ENCODE assay signal across 9 cellular contexts in genomic region chr9:122346478-122347347, GRCh38. TPM values are rescaled to one million over a fixed set of nuclear protein-coding genes. Genes with fewer than 3 reads are reported as not detected.
DNase-seq lines count a peak whose midpoint lies in the region; ATAC-seq, FAIRE-seq and TF ChIP-seq lines count a peak whose summit lies in the region.
"Had no signal": no experiment of that assay in that cellular context is flagged by ENCODE, and none has a peak within 500 bp of the region (broad histone marks: within the 10 kb centered on the region; RNA-seq: fewer than 3 reads in every experiment).

No MANE protein-coding gene starts in this region.

- no peak overlapping the region for H3K23ac ChIP-seq in H1 (ENCODE audit: insufficient read length)

- peak overlapping the region; percentile 98; the same call in 1 of the 2 replicates for H2BK15ac ChIP-seq in H1 (ENCODE audit: low read length)

- CTCF ChIA-PET in H1 (lab: Charles Lee; ENCODE audit: partially characterized antibody): interaction anchor here (0.7 to 25.6 kb wide), 13 partner anchors 10 to 250 kb away, joined by 3 to 544 read pairs (median 3); partner anchors contain the start of genes MORN5 and NDUFA8

- H3K9me3 ChIP-seq in SJSA1 (replicated peaks) (no peaks in the 10 kb centered on the region), H1 (ENCODE audit: insufficient read depth in 2 of 2, low read depth in 1 of 2, low read length in 1 of 2) (no peaks in the 10 kb centered on the region), mucosa of rectum (ENCODE audit: control insufficient read depth in 2 of 2, low read length in 2 of 2) (no peaks in the 10 kb centered on the region), vagina (no peaks in the 10 kb centered on the region)

- FAIRE-seq in H1 (lab: Jason Lieb, UNC): no peak

- H3K4me3 ChIP-seq in SJSA1: peak overlapping the region; percentile 32
- H3K4me3 ChIP-seq in H1 (ENCODE audit: extremely low read depth in 1 of 4, insufficient read depth in 2 of 4, low read depth in 3 of 4, low read length in 4 of 4): peak overlapping the region; percentile 48 to 75 (median 62)
- H3K4me3 ChIP-seq in mucosa of rectum (ENCODE audit: low read length in 2 of 2): peak overlapping the region; percentile 63 to 71
- H3K4me3 ChIP-seq in vagina: peak overlapping the region; percentile 47 to 50

- peak overlapping the region; percentile 90 to 99 for H3K4me2 ChIP-seq in H1 (ENCODE audit: insufficient read depth in 1 of 2, low read depth in 2 of 2, low read length in 2 of 2)

- no peak overlapping the region for H3K14ac ChIP-seq in H1 (ENCODE audit: insufficient read length)

- intact Hi-C loops in vagina (cut with DNase I): no loop called here

- H3K79me1 ChIP-seq in H1 (ENCODE audit: low read depth, low read length): no peaks in the 10 kb centered on the region

- H2AFZ ChIP-seq in H1 (ENCODE audit: low read length): peak overlapping the region; percentile 98

- ATAC-seq in GM21576 (IDR thresholded peaks at IDR 0.05; ENCODE audit: unreplicated experiment) (no peak), HG02763 (IDR thresholded peaks at IDR 0.05; ENCODE audit: unreplicated experiment) (no peak)

- WGBS in H1 (ENCODE audit: extremely low coverage in 1 of 2, insufficient coverage in 1 of 2, insufficient read length in 1 of 2, insufficient replicate concordance in 2 of 2, low coverage in 1 of 2, low lambda C conversion rate in 2 of 2, missing lambda C conversion rate in 1 of 2), 2 experiments: 2% methylated on average over 71 of the region's 90 CpGs; no CpG with 5 or more reads in 1 of the 2 experiments

- peak overlapping the region; percentile 97 for H3K18ac ChIP-seq in H1 (ENCODE audit: extremely low read depth, low read length)

- H2BK20ac ChIP-seq in H1 (ENCODE audit: low read length): peak overlapping the region; percentile 100

- no peak overlapping the region for H4K5ac ChIP-seq in H1 (ENCODE audit: insufficient read length, low read depth, low read length)

- TF ChIP-seq CTCF in H1 (IDR thresholded peaks at IDR 0.05; ENCODE audit: control extremely low read depth in 1 of 3, insufficient read depth in 1 of 3, low read depth in 1 of 3, low read length in 3 of 3): 0 out of 4 replicates have a peak, but pooled peaks of 1 of the 3 experiments have one; percentile 7
- TF ChIP-seq CTCF in vagina (IDR thresholded peaks at IDR 0.05): no peak

- H3K4me1 ChIP-seq in SJSA1 (replicated peaks): peaks cover 18% of the 10 kb centered on the region
- H3K4me1 ChIP-seq in H1 (replicated peaks in 1 of 4; ENCODE audit: control insufficient read depth in 3 of 4, insufficient read depth in 4 of 4, low read length in 3 of 4): peaks cover 8 to 22% (median 14%) of the 10 kb centered on the region in 4 experiments
- peaks cover 17 to 20% of the 10 kb centered on the region in 2 donors for H3K4me1 ChIP-seq in mucosa of rectum (ENCODE audit: control insufficient read depth in 2 of 2, insufficient read depth in 2 of 2, low read length in 2 of 2)
- peaks cover 18% of the 10 kb centered on the region for H3K4me1 ChIP-seq in vagina

- H3K4ac ChIP-seq in H1 (replicated peaks; ENCODE audit: insufficient read length, low read depth, low read length): peak overlapping the region; percentile 75

- no peak overlapping the region for H2AK5ac ChIP-seq in H1 (ENCODE audit: low read depth, low read length)

- H3K36me3 ChIP-seq in SJSA1 (no peaks in the 10 kb centered on the region), H1 (ENCODE audit: control insufficient read depth in 2 of 4, insufficient read depth in 4 of 4, low read length in 3 of 4) (no peaks in the 10 kb centered on the region), mucosa of rectum (ENCODE audit: control insufficient read depth in 2 of 2, insufficient read depth in 2 of 2, low read length in 2 of 2) (no peaks in the 10 kb centered on the region), vagina (no peaks in the 10 kb centered on the region)

- H3K27me3 ChIP-seq in SJSA1 (replicated peaks): peaks cover 7% of the 10 kb centered on the region
- H3K27me3 ChIP-seq in H1 (replicated peaks in 1 of 4; ENCODE audit: control insufficient read depth in 3 of 4, extremely low read depth in 1 of 4, insufficient read depth in 3 of 4, low read length in 3 of 4): peaks cover 0 to 17% (median 9%) of the 10 kb centered on the region in 4 experiments; a peak in 6 of 7 replicates
- H3K27me3 ChIP-seq in mucosa of rectum (ENCODE audit: control insufficient read depth in 2 of 2, insufficient read depth in 2 of 2, low read length in 2 of 2): no peaks in the 10 kb centered on the region
- H3K27me3 ChIP-seq in vagina: no peaks in the 10 kb centered on the region

- H4K20me1 ChIP-seq in H1 (replicated peaks in 1 of 2; ENCODE audit: control insufficient read depth in 1 of 2, insufficient read depth in 2 of 2, low read length in 2 of 2): peaks cover 0 to 2% of the 10 kb centered on the region in 2 experiments

- peak overlapping the region; percentile 91; the same call in 1 of the 2 replicates for H2BK5ac ChIP-seq in H1 (ENCODE audit: low read depth, low read length)

- no peak overlapping the region for H3K27ac ChIP-seq in SJSA1
- no peak overlapping the region for H3K27ac ChIP-seq in H1 (ENCODE audit: low read depth, low read length)
- peak overlapping the region; percentile 50 to 71 for H3K27ac ChIP-seq in mucosa of rectum (ENCODE audit: low read depth in 2 of 2, low read length in 2 of 2)
- H3K27ac ChIP-seq in vagina: peak overlapping the region; percentile 50
- H3K27ac ChIP-seq: C4-2B had no signal

- H3K23me2 ChIP-seq in H1 (ENCODE audit: low read depth, low read length): peaks cover 10% of the 10 kb centered on the region

- TF ChIP-seq EP300 in H1 (IDR thresholded peaks at IDR 0.05; ENCODE audit: borderline replicate concordance in 1 of 2, low read depth in 2 of 2, low read length in 2 of 2): no peak

- H4K8ac ChIP-seq in H1 (ENCODE audit: extremely low read depth, insufficient read depth, low read length): peak overlapping the region; percentile 87

- peak overlapping the region; percentile 82 for H2BK120ac ChIP-seq in H1 (replicated peaks; ENCODE audit: low read depth, low read length)

- peak in 1 of 2 experiments; percentile 5; a peak in 1 of 4 replicates for TF ChIP-seq RAD21 in H1 (IDR thresholded peaks at IDR 0.05 in 1 of 2, conservative IDR thresholded peaks at IDR 0.05 in 1 of 2; ENCODE audit: low read depth in 2 of 2, low read length in 2 of 2)

- H3K56ac ChIP-seq in H1 (replicated peaks; ENCODE audit: insufficient read length, low read depth, low read length): no peak overlapping the region

- no peaks in the 10 kb centered on the region for H3K79me2 ChIP-seq in H1 (ENCODE audit: control insufficient read depth in 1 of 2, insufficient read depth in 2 of 2, low read length in 2 of 2)

- POLR2A ChIA-PET in H1 (lab: Charles Lee; ENCODE audit: partially characterized antibody): interaction anchor here (0.7 to 2.2 kb wide), 7 partner anchors 9 to 248 kb away, joined by 3 to 8 read pairs (median 4); no protein-coding TSS in a partner anchor

- TF ChIP-seq POLR2A in H1 (IDR thresholded peaks at IDR 0.05; ENCODE audit: control extremely low read depth in 1 of 2, low read depth in 2 of 2, low read length in 2 of 2) (peak in 1 of 2 experiments; percentile 36; a peak in 1 of 3 replicates), vagina (IDR thresholded peaks at IDR 0.05) (no peak)

- H3K9ac ChIP-seq in H1 (replicated peaks in 1 of 4; ENCODE audit: extremely low read depth in 1 of 4, low read depth in 3 of 4, low read length in 3 of 4) (peak overlapping the region in 2 of 4 experiments; percentile 62 to 69; a peak in 3 of 7 replicates), mucosa of rectum (ENCODE audit: low read depth in 1 of 2, low read length in 2 of 2) (peak overlapping the region; percentile 49 to 58)

- H4K91ac ChIP-seq in H1 (replicated peaks; ENCODE audit: insufficient read length, low read length): peak overlapping the region; percentile 61

- DNase-seq in NCI-H1417 (lab: John Stamatoyannopoulos, UW) (peak in 2 of 3 experiments; percentile 73 to 82), NCI-H1417 treated with DMSO at 0.1 percent for 48 hours (lab: John Stamatoyannopoulos, UW) (no peak), SJSA1 (ENCODE audit: low read depth in 1 of 2, low spot score in 2 of 2) (no peak), H1 (ENCODE audit: low read depth in 1 of 2, low spot score in 2 of 2) (peak in 1 of 2 experiments; percentile 80), vagina (ENCODE audit: extremely low spot score in 2 of 2) (no peak)

- peak overlapping the region; percentile 99; the same call in 1 of the 2 replicates for H2BK12ac ChIP-seq in H1 (ENCODE audit: low read depth, low read length)

TF ChIP-seq in H1, 55 proteins besides CTCF, POLR2A, EP300 and RAD21 (continues in another document):
- TF ChIP-seq CBX8 (IDR thresholded peaks at IDR 0.05; ENCODE audit: borderline replicate concordance, low read depth, low read length) (no peak), BCL11A (IDR thresholded peaks at IDR 0.05; ENCODE audit: low read depth in 2 of 2, low read length in 2 of 2) (no peak), KDM5A (IDR thresholded peaks at IDR 0.05; ENCODE audit: low read length) (no peak), RXRA (IDR thresholded peaks at IDR 0.05; ENCODE audit: insufficient read depth, low read depth, low read length) (no peak), ZNF274 (IDR thresholded peaks at IDR 0.05; ENCODE audit: borderline replicate concordance, extremely low read depth, low read length) (no peak), ASH2L (IDR thresholded peaks at IDR 0.05; ENCODE audit: low read length) (peak; percentile 71), HDAC2 (IDR thresholded peaks at IDR 0.05; ENCODE audit: borderline replicate concordance in 1 of 2, low read depth in 2 of 2, low read length in 2 of 2) (peak in 1 of 2 experiments; percentile 87; a peak in 1 of 4 replicates), HDAC6 (IDR thresholded peaks at IDR 0.05; ENCODE audit: low read depth, low read length) (no peak), EZH2 (IDR thresholded peaks at IDR 0.05; ENCODE audit: low read depth, low read length, severe bottlenecking) (peak; percentile 64), BRCA1 (IDR thresholded peaks at IDR 0.05; ENCODE audit: low read depth, low read length) (no peak), CHD2 (IDR thresholded peaks at IDR 0.05; ENCODE audit: low read length) (no peak), KDM4A (IDR thresholded peaks at IDR 0.05; ENCODE audit: low read depth, low read length, severe bottlenecking) (peak; percentile 88), TCF12 (IDR thresholded peaks at IDR 0.05; ENCODE audit: low read depth, low read length) (no peak)

RNA-seq across cellular contexts. Expression of gene PTGS1, which starts 24.1 kb away (rescaled TPM):
- total RNA-seq in SJSA1 (2014; rRNA removed; shearing (Covaris generic)): 0.39 and 0.97 TPM in 2 replicates
- 1.1 and 1.3 TPM in 2 replicates for total RNA-seq in H1 (2021; fragmentation: NEBNext Ultra II Directional; extraction: Animal tissue kit (Norgen Biotek cat#: 25700))
- 1.9 and 2.4 TPM in 2 replicates for polyA plus RNA-seq in H1 (2011; rRNA removed)
- polyA plus RNA-seq in H1 (2011; cell fraction: cytosol; rRNA removed): 1.9 TPM
- 2.9 TPM for polyA plus RNA-seq in H1 (2011; cell fraction: nucleus; rRNA removed)
- 0.93 to 2.0 TPM (median 1.7 TPM) in 4 replicates for polyA plus RNA-seq in H1 (2012, experiment 1 of 2)
- polyA plus RNA-seq in H1 (2012, experiment 2 of 2): 1.00 TPM
- 1.4 TPM for polyA plus RNA-seq in H1 (2013, experiment 1 of 2)
- polyA plus RNA-seq in H1 (2013, experiment 2 of 2): 1.5 TPM
- polyA minus RNA-seq in H1 (2011; rRNA and poly(A)+ RNA removed): 1.8 and 2.2 TPM in 2 replicates
- polyA minus RNA-seq in H1 (2011; cell fraction: cytosol; rRNA and poly(A)+ RNA removed): 1.2 TPM
- 1.1 TPM for polyA minus RNA-seq in H1 (2011; cell fraction: nucleus; rRNA and poly(A)+ RNA removed)
- total RNA-seq in vagina: 12.0 TPM

Comparison
In these comparisons a context has a peak if more than half of its experiments do, and no peak if none do; other contexts are left out.
1. DNase-seq: peak in NCI-H1417 (2 of 3); none in NCI-H1417 treated with DMSO at 0.1 percent for 48 hours (single experiment), SJSA1 (0 of 2) and vagina (0 of 2).
2. H3K27ac ChIP-seq: peak in mucosa of rectum (2 of 2) and vagina (single experiment); none in SJSA1 (single experiment) and H1 (single experiment).
3. Peak in every context shown above with its lines, with median percentiles within 50 percentile points of each other: H3K4me3 ChIP-seq.